In the genomic region with DNA sequence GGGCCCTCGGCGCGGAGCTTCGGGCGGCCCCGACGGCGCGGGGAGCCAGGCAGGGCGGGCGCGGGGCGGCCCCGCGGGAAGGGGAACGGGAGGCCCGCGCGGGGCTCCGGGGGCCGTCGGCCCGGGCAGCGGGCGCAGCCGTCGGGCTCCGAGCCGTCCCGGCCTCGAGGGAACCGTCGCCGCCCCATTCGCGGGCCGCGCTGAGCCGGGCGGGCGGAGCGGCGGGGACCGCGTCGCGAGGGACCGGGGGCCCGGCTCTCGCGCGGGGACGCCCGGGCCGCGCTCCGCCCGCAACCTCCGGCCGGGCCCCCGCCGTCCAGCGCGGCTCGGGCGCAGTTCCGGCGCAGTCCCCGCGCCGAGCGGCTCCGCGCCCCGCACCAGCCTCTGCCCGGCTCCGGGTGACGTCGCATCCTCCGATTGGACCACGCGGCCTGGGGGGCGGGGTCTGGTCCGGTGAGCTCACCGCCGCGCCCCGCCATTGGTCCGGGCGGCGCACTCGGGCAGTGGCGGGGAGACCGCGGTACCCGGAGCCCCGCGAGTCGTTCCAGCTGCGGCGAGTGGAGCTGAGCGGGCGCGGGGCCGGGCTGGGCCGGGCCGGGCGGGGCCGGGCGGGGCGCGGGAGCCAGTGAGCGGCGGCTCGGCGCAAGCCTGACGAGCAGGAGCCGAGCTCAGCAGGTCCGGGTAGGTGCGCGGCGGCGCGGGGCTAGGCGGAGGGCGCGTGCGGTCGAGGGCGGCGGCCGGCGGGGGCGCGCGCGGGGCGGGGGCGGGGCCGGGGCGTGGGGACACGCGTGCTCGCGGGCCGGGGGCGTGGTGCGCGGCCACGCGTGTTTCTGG, we compare ENCODE assay signal across 8 cellular contexts.
DNase-seq lines count a peak whose midpoint lies in the region; ATAC-seq, FAIRE-seq and TF ChIP-seq lines count a peak whose summit lies in the region.

No MANE protein-coding gene starts in this region.

- no peaks in the 10 kb centered on the region for H3K36me3 ChIP-seq in bronchial epithelial cell (ENCODE audit: control insufficient read depth, insufficient read depth, low read length)
- no peaks in the 10 kb centered on the region for H3K36me3 ChIP-seq in Karpas-422 (ENCODE audit: insufficient read depth, low read length)

- H3K9me3 ChIP-seq in Karpas-422 (ENCODE audit: low read length): no peaks in the 10 kb centered on the region

- H3K4me1 Mint-ChIP-seq in activated B cell treated with CpG ODN at 0.5 μM for 24 hours: peaks cover 12% of the 10 kb centered on the region

- H3K36me3 Mint-ChIP-seq in activated B cell treated with CpG ODN at 0.5 μM for 24 hours (ENCODE audit: low read depth): no peaks in the 10 kb centered on the region

- 0 out of 2 replicates have a peak, but pooled peaks cover 6% of the 10 kb centered on the region for H4K20me1 ChIP-seq in Karpas-422 (ENCODE audit: insufficient read depth, low read depth, low read length)

- H3K27me3 Mint-ChIP-seq in activated B cell treated with CpG ODN at 0.5 μM for 24 hours: peaks cover 11% of the 10 kb centered on the region

- H3K4me2 ChIP-seq in Karpas-422 (ENCODE audit: low read depth, low read length, poor library complexity, severe bottlenecking): no peak overlapping the region

- H3K27me3 ChIP-seq in bronchial epithelial cell (ENCODE audit: control insufficient read depth, insufficient read depth, low read length) (peaks cover 6% of the 10 kb centered on the region), Karpas-422 (ENCODE audit: low read length) (0 out of 2 replicates have a peak, but pooled peaks cover 3% of the 10 kb centered on the region)

- H3K9me3 Mint-ChIP-seq in activated B cell treated with CpG ODN at 0.5 μM for 24 hours: no peaks in the 10 kb centered on the region

- H3K27ac Mint-ChIP-seq in activated B cell treated with CpG ODN at 0.5 μM for 24 hours: no peak overlapping the region

- H2AFZ ChIP-seq in Karpas-422 (ENCODE audit: low read length): no peak overlapping the region

- intact Hi-C loops in activated B cell treated with CpG ODN at 0.5 μM for 24 hours (cut with micrococcal nuclease): loop anchor here (1.0 to 10.0 kb wide), 5 partner anchors 50 to 1173 kb away; a partner anchor contains a TSS

- no peaks in the 10 kb centered on the region for H3K79me2 ChIP-seq in Karpas-422 (ENCODE audit: low read length)

- ATAC-seq in HG02759 (IDR thresholded peaks at IDR 0.05; ENCODE audit: unreplicated experiment) (peak; percentile 98), activated B cell treated with CpG ODN at 0.5 μM for 24 hours (ENCODE audit: low read depth) (peak; percentile 98)

- H3K27ac ChIP-seq in Karpas-422 (ENCODE audit: low read length): no peak overlapping the region

- H3K4me3 ChIP-seq in GM12864 (ENCODE audit: low read depth, low read length) (no peak overlapping the region; the same call in 1 of the 2 replicates), bronchial epithelial cell (ENCODE audit: low read depth, low read length) (peak overlapping the region; percentile 26), Karpas-422 (ENCODE audit: low read length) (no peak overlapping the region)

- no peak overlapping the region for H3K9ac ChIP-seq in Karpas-422 (ENCODE audit: low read length)

- H3K4me1 ChIP-seq in Karpas-422 (ENCODE audit: low read length): no peaks in the 10 kb centered on the region

- peak; percentile 12 for DNase-seq in GM12864 (ENCODE audit: low read depth)
- DNase-seq in NCI-H1694 treated with DMSO at 0.1 percent for 48 hours (lab: John Stamatoyannopoulos, UW): peak; percentile 59
- DNase-seq in activated B cell treated with CpG ODN at 0.5 μM for 24 hours: peak; percentile 99
- DNase-seq in bronchial epithelial cell (ENCODE audit: low read depth): peak; percentile 62
- peak; percentile 89 for DNase-seq in iris pigment epithelial cell (ENCODE audit: low read depth)
- DNase-seq in stimulated activated CD4-positive, alpha-beta T cell treated with anti-CD3 and anti-CD28 coated beads, Interleukin-12 subunit alpha, Interleukin-12 subunit beta, amount 100 ng/mL, for 24 hours (ENCODE audit: low read depth in 2 of 2): peak; percentile 80 to 88
- DNase-seq in Karpas-422: no peak

- H3K4me3 Mint-ChIP-seq in activated B cell treated with CpG ODN at 0.5 μM for 24 hours: peak overlapping the region; percentile 82

- POLR2A ChIA-PET in activated B cell treated with CpG ODN at 0.5 μM for 24 hours (lab: Charles Lee): interaction anchor here (1.1 to 1.8 kb wide), 2 partner anchors 24 to 257 kb away, joined by 4 to 6 read pairs; a partner anchor contains a TSS

- TF ChIP-seq CTCF in GM12864 (IDR thresholded peaks at IDR 0.05; ENCODE audit: low read depth, low read length, missing control alignments) (no peak), activated B cell treated with CpG ODN at 0.5 μM for 24 hours (IDR thresholded peaks at IDR 0.05) (no peak), bronchial epithelial cell (IDR thresholded peaks at IDR 0.05; ENCODE audit: insufficient read depth, low read length, severe bottlenecking) (no peak)

- CTCF ChIA-PET in activated B cell treated with CpG ODN at 0.5 μM for 24 hours (lab: Charles Lee): interaction anchor here (1.4 to 2.3 kb wide), 2 partner anchors 37 to 48 kb away, joined by 5 to 11 read pairs; no protein-coding TSS in a partner anchor

- H3K9me2 ChIP-seq in Karpas-422 (replicated peaks; ENCODE audit: insufficient read depth, low read length): no peaks in the 10 kb centered on the region

- no peak for FAIRE-seq in bronchial epithelial cell (lab: Jason Lieb, UNC)
